Comparison of ENCODE assay signal across 13 cellular contexts in genomic region chr12:20602671-20603402, GRCh38.
DNase-seq lines count a peak whose midpoint lies in the region; TF ChIP-seq lines count a peak whose summit lies in the region.
"Had no signal": no experiment of that assay in that cellular context is flagged by ENCODE, and none has a peak within 500 bp of the region (broad histone marks: within the 10 kb centered on the region; RNA-seq: fewer than 3 reads in every experiment).

No MANE protein-coding gene starts in this region.

- no peaks in the 10 kb centered on the region for H3K79me2 ChIP-seq in neural progenitor cell (ENCODE audit: low read depth)

- H4K20me1 ChIP-seq in neural progenitor cell (ENCODE audit: low read depth) = no peaks in the 10 kb centered on the region

- POLR2A ChIA-PET in AG04449 (lab: Yijun Ruan, JAX) = no interaction called here

- no peaks in the 10 kb centered on the region for H3K9me3 Mint-ChIP-seq in neural progenitor cell
- H3K9me3 Mint-ChIP-seq: naive thymus-derived CD8-positive, alpha-beta T cell had no signal

- H3K4me3 Mint-ChIP-seq in neural progenitor cell = no peak overlapping the region
- H3K4me3 Mint-ChIP-seq: naive thymus-derived CD8-positive, alpha-beta T cell had no signal

- H3K27ac ChIP-seq in SJSA1 = peak overlapping the region; percentile 45
- H3K27ac ChIP-seq in neural progenitor cell = no peak overlapping the region

- no peaks in the 10 kb centered on the region for H3K9me3 ChIP-seq in SJSA1 (replicated peaks)
- H3K9me3 ChIP-seq in neural progenitor cell (ENCODE audit: low read depth) = no peaks in the 10 kb centered on the region

- DNase-seq in AG04449 (ENCODE audit: low read depth, low spot score) = peak; percentile 51
- peak; percentile 41 to 70 for DNase-seq in SJSA1 (ENCODE audit: low read depth in 1 of 2, low spot score in 2 of 2)
- peak; percentile 84 for DNase-seq in fibroblast of mammary gland (ENCODE audit: low read depth)
- DNase-seq in neural progenitor cell (ENCODE audit: low spot score) = no peak
- no peak for DNase-seq in islet precursor cell
- DNase-seq in NCI-H446 treated with DMSO at 0.1 percent for 48 hours (lab: John Stamatoyannopoulos, UW) = no peak
- DNase-seq in C1 segment of cervical spinal cord (lab: John Stamatoyannopoulos, UW) = no peak
- DNase-seq in NCI-H1694 treated with DMSO at 0.1 percent for 48 hours (lab: John Stamatoyannopoulos, UW) = no peak
- DNase-seq: activated CD4-positive, CD25-positive, alpha-beta regulatory T cell; amygdala; DMS79; naive thymus-derived CD8-positive, alpha-beta T cell; NCI-H1417 treated with DMSO at 0.1 percent for 48 hours had no signal

- peaks cover 4% of the 10 kb centered on the region for H3K4me1 Mint-ChIP-seq in neural progenitor cell
- H3K4me1 Mint-ChIP-seq: naive thymus-derived CD8-positive, alpha-beta T cell had no signal

- no peaks in the 10 kb centered on the region for H3K27me3 Mint-ChIP-seq in neural progenitor cell (ENCODE audit: insufficient read depth, low read depth)

- peaks cover 13% of the 10 kb centered on the region for H3K4me1 ChIP-seq in SJSA1 (replicated peaks)
- no peaks in the 10 kb centered on the region for H3K4me1 ChIP-seq in neural progenitor cell

- H3K36me3 ChIP-seq in SJSA1 = no peaks in the 10 kb centered on the region
- no peaks in the 10 kb centered on the region for H3K36me3 ChIP-seq in neural progenitor cell

- TF ChIP-seq CTCF in AG04449 (IDR thresholded peaks at IDR 0.05; ENCODE audit: insufficient read depth, low read length, missing control alignments) = no peak
- no peak for TF ChIP-seq CTCF in fibroblast of mammary gland (conservative IDR thresholded peaks at IDR 0.05; ENCODE audit: control insufficient read depth, insufficient read depth, low read depth, low read length)
- TF ChIP-seq CTCF in neural progenitor cell (IDR thresholded peaks at IDR 0.05) = no peak

- H3K4me3 ChIP-seq in AG04449 (ENCODE audit: low read depth, low read length) = no peak overlapping the region
- no peak overlapping the region for H3K4me3 ChIP-seq in SJSA1
- no peak overlapping the region for H3K4me3 ChIP-seq in fibroblast of mammary gland (ENCODE audit: control insufficient read depth, low read depth, low read length)
- H3K4me3 ChIP-seq in neural progenitor cell = no peak overlapping the region

- H3K9ac ChIP-seq in neural progenitor cell = no peak overlapping the region

- no peaks in the 10 kb centered on the region for H3K36me3 Mint-ChIP-seq in neural progenitor cell
- H3K36me3 Mint-ChIP-seq: naive thymus-derived CD8-positive, alpha-beta T cell had no signal

- no peak overlapping the region for H3K4me2 ChIP-seq in neural progenitor cell

- peak overlapping the region; percentile 3 for H2AFZ ChIP-seq in neural progenitor cell (replicated peaks)

- no peak overlapping the region for H3K27ac Mint-ChIP-seq in neural progenitor cell
- H3K27ac Mint-ChIP-seq: naive thymus-derived CD8-positive, alpha-beta T cell had no signal

- H3K27me3 ChIP-seq in SJSA1 (replicated peaks) = no peaks in the 10 kb centered on the region
- H3K27me3 ChIP-seq in neural progenitor cell = no peaks in the 10 kb centered on the region

- no peaks in the 10 kb centered on the region for H3F3A ChIP-seq in neural progenitor cell (ENCODE audit: low read depth)

- CTCF ChIA-PET in AG04449 (lab: Yijun Ruan, JAX) = interaction anchor here (1.0 to 5.2 kb wide), 26 partner anchors 10 to 863 kb away, joined by 3 to 47 read pairs (median 6); partner anchors contain the start of gene PDE3A

Comparison
In these comparisons a context has a peak if more than half of its experiments do, and no peak if none do; other contexts are left out.
1. DNase-seq: peak in AG04449 (single experiment), SJSA1 (2 of 2) and fibroblast of mammary gland (single experiment); none in neural progenitor cell (single experiment), islet precursor cell (single experiment), NCI-H446 treated with DMSO at 0.1 percent for 48 hours (single experiment), C1 segment of cervical spinal cord (0 of 14) and NCI-H1694 treated with DMSO at 0.1 percent for 48 hours (single experiment).